In genomic region chr17:17813055-17813724, GRCh38 we compare ENCODE assay signal across 2 cellular contexts.
TF ChIP-seq lines count a peak whose summit lies in the region.

No MANE protein-coding gene starts in this region.

TF ChIP-seq in GM12878, 131 proteins besides CTCF, POLR2A, EP300 and RAD21:
- TF ChIP-seq NKRF (conservative IDR thresholded peaks at IDR 0.05) (no peak), MEF2B (IDR thresholded peaks at IDR 0.05; ENCODE audit: partially characterized antibody, poor library complexity, severe bottlenecking) (no peak), PKNOX1 (IDR thresholded peaks at IDR 0.05) (peak; percentile 46)

TF ChIP-seq in neural cell, 6 proteins besides CTCF, POLR2A, EP300 and RAD21:
- TF ChIP-seq REST (IDR thresholded peaks at IDR 0.05; ENCODE audit: borderline replicate concordance) (no peak), POLR2AphosphoS5 (IDR thresholded peaks at IDR 0.05) (peak; percentile 13)
